ENCODE assay signal across 1 cellular context in the genomic region with DNA sequence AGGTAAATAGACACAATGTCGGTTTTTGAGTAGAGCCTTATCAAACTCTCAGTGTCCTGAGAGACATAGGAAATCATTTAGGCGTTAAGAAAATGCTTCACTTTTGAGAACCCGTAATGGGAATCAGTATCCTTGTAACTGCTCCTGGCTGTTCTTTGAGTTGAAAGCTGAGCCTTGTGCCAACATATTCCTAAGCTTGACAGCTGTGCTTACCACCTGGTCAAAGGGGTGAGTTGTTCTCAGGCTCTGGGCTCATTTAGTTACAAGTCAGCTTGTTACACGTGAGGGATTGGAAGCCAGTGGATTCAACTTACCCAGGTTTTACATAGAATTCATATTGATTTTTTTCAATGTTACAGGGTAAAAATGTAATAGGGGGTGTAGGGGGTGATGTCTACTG.
TF ChIP-seq lines count a peak whose summit lies in the region.

No MANE protein-coding gene starts in this region.

TF ChIP-seq in GM23338, 12 proteins besides CTCF, POLR2A, EP300 and RAD21 (continued from another document):
- TF ChIP-seq, protein P1, sequence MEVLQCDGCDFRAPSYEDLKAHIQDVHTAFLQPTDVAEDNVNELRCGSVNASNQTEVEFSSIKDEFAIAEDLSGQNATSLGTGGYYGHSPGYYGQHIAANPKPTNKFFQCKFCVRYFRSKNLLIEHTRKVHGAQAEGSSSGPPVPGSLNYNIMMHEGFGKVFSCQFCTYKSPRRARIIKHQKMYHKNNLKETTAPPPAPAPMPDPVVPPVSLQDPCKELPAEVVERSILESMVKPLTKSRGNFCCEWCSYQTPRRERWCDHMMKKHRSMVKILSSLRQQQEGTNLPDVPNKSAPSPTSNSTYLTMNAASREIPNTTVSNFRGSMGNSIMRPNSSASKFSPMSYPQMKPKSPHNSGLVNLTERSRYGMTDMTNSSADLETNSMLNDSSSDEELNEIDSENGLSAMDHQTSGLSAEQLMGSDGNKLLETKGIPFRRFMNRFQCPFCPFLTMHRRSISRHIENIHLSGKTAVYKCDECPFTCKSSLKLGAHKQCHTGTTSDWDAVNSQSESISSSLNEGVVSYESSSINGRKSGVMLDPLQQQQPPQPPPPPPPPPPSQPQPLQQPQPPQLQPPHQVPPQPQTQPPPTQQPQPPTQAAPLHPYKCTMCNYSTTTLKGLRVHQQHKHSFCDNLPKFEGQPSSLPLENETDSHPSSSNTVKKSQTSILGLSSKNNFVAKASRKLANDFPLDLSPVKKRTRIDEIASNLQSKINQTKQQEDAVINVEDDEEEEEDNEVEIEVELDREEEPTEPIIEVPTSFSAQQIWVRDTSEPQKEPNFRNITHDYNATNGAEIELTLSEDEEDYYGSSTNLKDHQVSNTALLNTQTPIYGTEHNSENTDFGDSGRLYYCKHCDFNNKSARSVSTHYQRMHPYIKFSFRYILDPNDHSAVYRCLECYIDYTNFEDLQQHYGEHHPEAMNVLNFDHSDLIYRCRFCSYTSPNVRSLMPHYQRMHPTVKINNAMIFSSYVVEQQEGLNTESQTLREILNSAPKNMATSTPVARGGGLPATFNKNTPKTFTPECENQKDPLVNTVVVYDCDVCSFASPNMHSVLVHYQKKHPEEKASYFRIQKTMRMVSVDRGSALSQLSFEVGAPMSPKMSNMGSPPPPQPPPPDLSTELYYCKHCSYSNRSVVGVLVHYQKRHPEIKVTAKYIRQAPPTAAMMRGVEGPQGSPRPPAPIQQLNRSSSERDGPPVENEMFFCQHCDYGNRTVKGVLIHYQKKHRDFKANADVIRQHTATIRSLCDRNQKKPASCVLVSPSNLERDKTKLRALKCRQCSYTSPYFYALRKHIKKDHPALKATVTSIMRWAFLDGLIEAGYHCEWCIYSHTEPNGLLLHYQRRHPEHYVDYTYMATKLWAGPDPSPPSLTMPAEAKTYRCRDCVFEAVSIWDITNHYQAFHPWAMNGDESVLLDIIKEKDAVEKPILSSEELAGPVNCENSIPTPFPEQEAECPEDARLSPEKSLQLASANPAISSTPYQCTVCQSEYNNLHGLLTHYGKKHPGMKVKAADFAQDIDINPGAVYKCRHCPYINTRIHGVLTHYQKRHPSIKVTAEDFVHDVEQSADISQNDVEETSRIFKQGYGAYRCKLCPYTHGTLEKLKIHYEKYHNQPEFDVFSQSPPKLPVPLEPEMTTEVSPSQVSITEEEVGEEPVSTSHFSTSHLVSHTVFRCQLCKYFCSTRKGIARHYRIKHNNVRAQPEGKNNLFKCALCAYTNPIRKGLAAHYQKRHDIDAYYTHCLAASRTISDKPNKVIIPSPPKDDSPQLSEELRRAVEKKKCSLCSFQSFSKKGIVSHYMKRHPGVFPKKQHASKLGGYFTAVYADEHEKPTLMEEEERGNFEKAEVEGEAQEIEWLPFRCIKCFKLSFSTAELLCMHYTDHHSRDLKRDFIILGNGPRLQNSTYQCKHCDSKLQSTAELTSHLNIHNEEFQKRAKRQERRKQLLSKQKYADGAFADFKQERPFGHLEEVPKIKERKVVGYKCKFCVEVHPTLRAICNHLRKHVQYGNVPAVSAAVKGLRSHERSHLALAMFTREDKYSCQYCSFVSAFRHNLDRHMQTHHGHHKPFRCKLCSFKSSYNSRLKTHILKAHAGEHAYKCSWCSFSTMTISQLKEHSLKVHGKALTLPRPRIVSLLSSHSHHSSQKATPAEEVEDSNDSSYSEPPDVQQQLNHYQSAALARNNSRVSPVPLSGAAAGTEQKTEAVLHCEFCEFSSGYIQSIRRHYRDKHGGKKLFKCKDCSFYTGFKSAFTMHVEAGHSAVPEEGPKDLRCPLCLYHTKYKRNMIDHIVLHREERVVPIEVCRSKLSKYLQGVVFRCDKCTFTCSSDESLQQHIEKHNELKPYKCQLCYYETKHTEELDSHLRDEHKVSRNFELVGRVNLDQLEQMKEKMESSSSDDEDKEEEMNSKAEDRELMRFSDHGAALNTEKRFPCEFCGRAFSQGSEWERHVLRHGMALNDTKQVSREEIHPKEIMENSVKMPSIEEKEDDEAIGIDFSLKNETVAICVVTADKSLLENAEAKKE (CRISPR knock-in tag; IDR thresholded peaks at IDR 0.05) = no peak
- TF ChIP-seq POLR2AphosphoS5 (IDR thresholded peaks at IDR 0.05; ENCODE audit: low read depth) = no peak
- TF ChIP-seq, protein P2, sequence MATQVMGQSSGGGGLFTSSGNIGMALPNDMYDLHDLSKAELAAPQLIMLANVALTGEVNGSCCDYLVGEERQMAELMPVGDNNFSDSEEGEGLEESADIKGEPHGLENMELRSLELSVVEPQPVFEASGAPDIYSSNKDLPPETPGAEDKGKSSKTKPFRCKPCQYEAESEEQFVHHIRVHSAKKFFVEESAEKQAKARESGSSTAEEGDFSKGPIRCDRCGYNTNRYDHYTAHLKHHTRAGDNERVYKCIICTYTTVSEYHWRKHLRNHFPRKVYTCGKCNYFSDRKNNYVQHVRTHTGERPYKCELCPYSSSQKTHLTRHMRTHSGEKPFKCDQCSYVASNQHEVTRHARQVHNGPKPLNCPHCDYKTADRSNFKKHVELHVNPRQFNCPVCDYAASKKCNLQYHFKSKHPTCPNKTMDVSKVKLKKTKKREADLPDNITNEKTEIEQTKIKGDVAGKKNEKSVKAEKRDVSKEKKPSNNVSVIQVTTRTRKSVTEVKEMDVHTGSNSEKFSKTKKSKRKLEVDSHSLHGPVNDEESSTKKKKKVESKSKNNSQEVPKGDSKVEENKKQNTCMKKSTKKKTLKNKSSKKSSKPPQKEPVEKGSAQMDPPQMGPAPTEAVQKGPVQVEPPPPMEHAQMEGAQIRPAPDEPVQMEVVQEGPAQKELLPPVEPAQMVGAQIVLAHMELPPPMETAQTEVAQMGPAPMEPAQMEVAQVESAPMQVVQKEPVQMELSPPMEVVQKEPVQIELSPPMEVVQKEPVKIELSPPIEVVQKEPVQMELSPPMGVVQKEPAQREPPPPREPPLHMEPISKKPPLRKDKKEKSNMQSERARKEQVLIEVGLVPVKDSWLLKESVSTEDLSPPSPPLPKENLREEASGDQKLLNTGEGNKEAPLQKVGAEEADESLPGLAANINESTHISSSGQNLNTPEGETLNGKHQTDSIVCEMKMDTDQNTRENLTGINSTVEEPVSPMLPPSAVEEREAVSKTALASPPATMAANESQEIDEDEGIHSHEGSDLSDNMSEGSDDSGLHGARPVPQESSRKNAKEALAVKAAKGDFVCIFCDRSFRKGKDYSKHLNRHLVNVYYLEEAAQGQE (IDR thresholded peaks at IDR 0.05; ENCODE audit: unreplicated experiment) = no peak
